18 cellular contexts compared by ENCODE assay signal in genomic region chr7:143126146-143126545, GRCh38. TPM values are rescaled to one million over a fixed set of nuclear protein-coding genes. Genes with fewer than 3 reads are reported as not detected.
DNase-seq lines count a peak whose midpoint lies in the region; ATAC-seq and TF ChIP-seq lines count a peak whose summit lies in the region.
"Had no signal": no experiment of that assay in that cellular context is flagged by ENCODE, and none has a peak within 500 bp of the region (broad histone marks: within the 10 kb centered on the region; RNA-seq: fewer than 3 reads in every experiment).

No MANE protein-coding gene starts in this region.

- no peak overlapping the region for H3K4me3 ChIP-seq in BJ (ENCODE audit: low read depth, low read length)
- no peak overlapping the region for H3K4me3 ChIP-seq in NB4 (ENCODE audit: low read depth, low read length)
- no peak overlapping the region for H3K4me3 ChIP-seq in cardiac fibroblast (replicated peaks in 1 of 2; ENCODE audit: low read depth in 2 of 2, low read length in 2 of 2)
- H3K4me3 ChIP-seq: hepatocyte, thoracic aorta had no signal

- TF ChIP-seq CTCF in BJ (IDR thresholded peaks at IDR 0.05; ENCODE audit: insufficient read depth, low read depth, low read length) (no peak), NB4 (IDR thresholded peaks at IDR 0.05; ENCODE audit: low read depth, low read length) (no peak), cardiac fibroblast (IDR thresholded peaks at IDR 0.05; ENCODE audit: low read depth, low read length) (no peak)

- ATAC-seq in GM21447 (IDR thresholded peaks at IDR 0.05; ENCODE audit: unreplicated experiment) (no peak), GM18867 (IDR thresholded peaks at IDR 0.05; ENCODE audit: unreplicated experiment) (no peak)
- ATAC-seq: CD8-positive, alpha-beta T cell had no signal

- POLR2A ChIA-PET in BJ (lab: Charles Lee), result interaction anchor here (0.6 kb wide), 1 partner anchor 61 kb away, joined by 3 read pairs; no protein-coding TSS in a partner anchor

- no peaks in the 10 kb centered on the region for H3K27me3 ChIP-seq in BJ (ENCODE audit: control insufficient read depth, insufficient read depth, low read length)

- TF ChIP-seq POLR2A in NB4 (IDR thresholded peaks at IDR 0.05; ENCODE audit: extremely low read depth, insufficient read length), result no peak

- CTCF ChIA-PET in BJ (lab: Yijun Ruan, JAX), result interaction anchor here (1.5 kb wide), 1 partner anchor 117 kb away, joined by 4 read pairs; no protein-coding TSS in a partner anchor

- DNase-seq in BJ (ENCODE audit: low read depth), result peak; percentile 18
- peak; percentile 85 for DNase-seq in NB4 (ENCODE audit: low read depth)
- DNase-seq in cardiac fibroblast (ENCODE audit: low read depth in 2 of 2), result peak; percentile 58 to 80
- peak; percentile 50 for DNase-seq in myocyte (ENCODE audit: low read depth)
- DNase-seq in A172 (ENCODE audit: low spot score), result no peak
- DNase-seq in NCI-H1436 (lab: John Stamatoyannopoulos, UW), result no peak
- DNase-seq: activated CD4-positive, alpha-beta T cell treated with anti-CD3 and anti-CD28 coated beads, Interleukin-2, amount 10 ng/mL, durations not matched to agents 24 days and 14 days; activated gamma-delta T cell treated with Interleukin-2 at 50 U/mL for 16 hours; CD8-positive, alpha-beta T cell; H9; NCI-H2171 had no signal

- H3K36me3 ChIP-seq in BJ (ENCODE audit: control insufficient read depth, insufficient read depth, low read length), result no peaks in the 10 kb centered on the region
- H3K36me3 ChIP-seq: thoracic aorta had no signal

RNA-seq across cellular contexts. Expression of gene PIP, which starts 5.7 kb away (rescaled TPM):
- polyA plus RNA-seq in BJ (2011; rRNA removed), result not detected in 2 replicates
- not detected in 2 replicates for polyA minus RNA-seq in BJ (2011; rRNA and poly(A)+ RNA removed)
- not detected in 2 replicates for total RNA-seq in myocyte
- polyA plus RNA-seq in myocyte (2012), result not detected
- total RNA-seq in A172 (2014; rRNA removed; shearing (Covaris generic)), result not detected in 2 replicates
- total RNA-seq: activated CD4-positive, alpha-beta T cell treated with anti-CD3 and anti-CD28 coated beads, Interleukin-2, amount 10 ng/mL, durations not matched to agents 24 days and 14 days; CD8-positive, alpha-beta T cell; dermis microvascular lymphatic vessel endothelial cell; H9; hepatocyte; lung microvascular endothelial cell; SK-MEL-5 had no signal
- polyA plus RNA-seq: hepatocyte had no signal

RNA-seq across cellular contexts. Expression of gene TAS2R39, which starts 57.1 kb away (rescaled TPM):
- polyA plus RNA-seq in BJ (2011; rRNA removed), result not detected in 2 replicates
- polyA minus RNA-seq in BJ (2011; rRNA and poly(A)+ RNA removed), result not detected in 2 replicates
- total RNA-seq in myocyte, result not detected in 2 replicates
- polyA plus RNA-seq in myocyte (2012), result not detected
- not detected in 2 replicates for total RNA-seq in A172 (2014; rRNA removed; shearing (Covaris generic))
- total RNA-seq: activated CD4-positive, alpha-beta T cell treated with anti-CD3 and anti-CD28 coated beads, Interleukin-2, amount 10 ng/mL, durations not matched to agents 24 days and 14 days; CD8-positive, alpha-beta T cell; dermis microvascular lymphatic vessel endothelial cell; H9; hepatocyte; lung microvascular endothelial cell; SK-MEL-5; thoracic aorta had no signal
- polyA plus RNA-seq: hepatocyte had no signal

Comparison
In these comparisons a context has a peak if more than half of its experiments do, and no peak if none do; other contexts are left out.
1. DNase-seq: peak in BJ (single experiment), NB4 (single experiment), cardiac fibroblast (2 of 2) and myocyte (single experiment); none in A172 (single experiment) and NCI-H1436 (single experiment).